ENCODE assay signal across 8 cellular contexts in the genomic region with DNA sequence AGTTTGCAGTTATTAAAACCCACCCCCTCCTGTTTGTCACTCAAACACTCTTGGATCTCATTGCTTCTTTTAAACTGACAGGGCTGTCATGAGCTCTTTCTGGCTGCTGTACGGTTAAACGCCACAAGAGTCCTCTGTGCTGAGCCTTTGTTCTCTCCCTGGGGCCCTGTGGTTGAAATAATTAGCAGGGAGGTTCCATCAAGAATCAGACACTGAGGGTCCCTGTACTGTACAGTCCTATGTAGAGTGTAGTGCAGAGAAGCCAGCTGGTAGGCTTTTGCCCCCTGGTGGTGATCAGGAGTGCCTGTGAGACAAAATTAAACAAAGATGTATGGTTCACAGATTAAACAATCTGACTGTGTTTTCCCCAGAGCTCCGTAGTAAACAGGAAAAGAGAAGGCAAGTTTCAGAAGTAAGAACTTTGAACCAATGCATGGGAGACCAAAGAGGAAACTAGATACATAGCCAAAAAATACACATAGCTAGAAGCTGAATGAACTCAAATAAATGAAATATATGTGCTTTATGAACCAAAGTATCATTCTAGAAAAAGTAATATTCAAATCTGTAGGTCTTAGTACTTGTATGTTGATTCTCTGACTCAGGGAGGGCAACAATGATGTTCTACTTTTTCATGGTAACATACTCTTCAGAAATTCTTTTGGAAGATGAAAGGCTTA. TPM values are rescaled to one million over a fixed set of nuclear protein-coding genes. Genes with fewer than 3 reads are reported as not detected.
DNase-seq lines count a peak whose midpoint lies in the region; ATAC-seq lines count a peak whose summit lies in the region.

No MANE protein-coding gene starts in this region.

- DNase-seq in CD4-positive, CD25-positive, alpha-beta regulatory T cell, result peak; percentile 66 to 89 (median 84)
- peak; percentile 99 for DNase-seq in NCI-H526 treated with DMSO at 0.1 percent for 48 hours (lab: John Stamatoyannopoulos, UW)
- DNase-seq in activated CD4-positive, alpha-beta T cell treated with anti-CD3 and anti-CD28 coated beads, Interleukin-2, amount 10 ng/mL, durations not matched to agents 7 days and 5 days, result peak; percentile 82
- DNase-seq in memory B cell (ENCODE audit: low spot score in 2 of 2), result peak; percentile 59 to 79
- DNase-seq in stimulated activated CD8-positive, alpha-beta memory T cell treated with anti-CD3 and anti-CD28 coated beads, Interleukin-12 subunit alpha, Interleukin-12 subunit beta, amount 100 ng/mL, for 24 hours (ENCODE audit: extremely low read depth), result peak; percentile 38

- peak; percentile 80 to 82 for ATAC-seq in CD4-positive, CD25-positive, alpha-beta regulatory T cell (ENCODE audit: low read depth in 2 of 2)
- peak; percentile 73 for ATAC-seq in GM19395 (IDR thresholded peaks at IDR 0.05; ENCODE audit: unreplicated experiment)
- ATAC-seq in HG03565 (IDR thresholded peaks at IDR 0.05; ENCODE audit: unreplicated experiment), result peak; percentile 53
- ATAC-seq in memory B cell (ENCODE audit: low read depth), result peak; percentile 73

- peaks cover 0 to 3% (median 0%) of the 10 kb centered on the region in 7 donors for H3K9me3 Mint-ChIP-seq in CD4-positive, CD25-positive, alpha-beta regulatory T cell
- no peaks in the 10 kb centered on the region for H3K9me3 Mint-ChIP-seq in activated CD4-positive, alpha-beta T cell treated with anti-CD3 and anti-CD28 coated beads, Interleukin-2, amount 10 ng/mL, durations not matched to agents 7 days and 5 days
- peaks cover 2% of the 10 kb centered on the region for H3K9me3 Mint-ChIP-seq in memory B cell

- H3K27ac ChIP-seq in CD4-positive, CD25-positive, alpha-beta regulatory T cell (ENCODE audit: insufficient read depth, low read length, poor library complexity, severe bottlenecking), result peak overlapping the region; percentile 92
- no peak overlapping the region for H3K27ac ChIP-seq in duodenal mucosa (ENCODE audit: low read depth, low read length)

- no peak overlapping the region for H3K27ac Mint-ChIP-seq in CD4-positive, CD25-positive, alpha-beta regulatory T cell
- no peak overlapping the region for H3K27ac Mint-ChIP-seq in activated CD4-positive, alpha-beta T cell treated with anti-CD3 and anti-CD28 coated beads, Interleukin-2, amount 10 ng/mL, durations not matched to agents 7 days and 5 days
- no peak overlapping the region for H3K27ac Mint-ChIP-seq in memory B cell

- H3K27me3 Mint-ChIP-seq in CD4-positive, CD25-positive, alpha-beta regulatory T cell, result no peaks in the 10 kb centered on the region
- H3K27me3 Mint-ChIP-seq in activated CD4-positive, alpha-beta T cell treated with anti-CD3 and anti-CD28 coated beads, Interleukin-2, amount 10 ng/mL, durations not matched to agents 7 days and 5 days, result no peaks in the 10 kb centered on the region
- H3K27me3 Mint-ChIP-seq in memory B cell, result peaks cover 2% of the 10 kb centered on the region

- no peaks in the 10 kb centered on the region for H3K27me3 ChIP-seq in CD4-positive, CD25-positive, alpha-beta regulatory T cell (ENCODE audit: control insufficient read depth, insufficient read depth, low read length)
- no peaks in the 10 kb centered on the region for H3K27me3 ChIP-seq in duodenal mucosa (ENCODE audit: control insufficient read depth in 1 of 2, insufficient read depth in 2 of 2, low read length in 2 of 2)

- H3K9me3 ChIP-seq in CD4-positive, CD25-positive, alpha-beta regulatory T cell (ENCODE audit: control insufficient read depth in 2 of 2, low read length in 2 of 2), result no peaks in the 10 kb centered on the region
- no peaks in the 10 kb centered on the region for H3K9me3 ChIP-seq in duodenal mucosa (ENCODE audit: control insufficient read depth in 1 of 2, low read length in 2 of 2)

- H3K9ac ChIP-seq in duodenal mucosa (ENCODE audit: low read depth in 1 of 2, low read length in 2 of 2), result peak overlapping the region; percentile 44 to 72

- CTCF ChIA-PET in activated CD4-positive, alpha-beta T cell treated with anti-CD3 and anti-CD28 coated beads, Interleukin-2, amount 10 ng/mL, durations not matched to agents 7 days and 5 days (lab: Charles Lee), result interaction anchor here (0.5 to 3.3 kb wide), 28 partner anchors 9 to 475 kb away, joined by 3 to 51 read pairs (median 4); partner anchors contain the start of gene ANKRD13B

- H3K4me1 ChIP-seq in CD4-positive, CD25-positive, alpha-beta regulatory T cell (ENCODE audit: control insufficient read depth, insufficient read depth, low read length, poor library complexity, severe bottlenecking), result peaks cover 33% of the 10 kb centered on the region
- H3K4me1 ChIP-seq in duodenal mucosa (ENCODE audit: control insufficient read depth in 1 of 2, insufficient read depth in 2 of 2, low read length in 2 of 2), result peaks cover 33 to 35% of the 10 kb centered on the region in 2 donors

- POLR2A ChIA-PET in activated CD4-positive, alpha-beta T cell treated with anti-CD3 and anti-CD28 coated beads, Interleukin-2, amount 10 ng/mL, durations not matched to agents 7 days and 5 days (lab: Charles Lee), result interaction anchor here (0.6 to 1.2 kb wide), 2 partner anchors 172 to 198 kb away, joined by 3 to 4 read pairs; no protein-coding TSS in a partner anchor

- peak overlapping the region; percentile 89 for H3K4me3 ChIP-seq in CD4-positive, CD25-positive, alpha-beta regulatory T cell (ENCODE audit: low read depth, low read length)
- peak overlapping the region; percentile 85 to 100 for H3K4me3 ChIP-seq in duodenal mucosa (ENCODE audit: low read depth in 1 of 2, low read length in 2 of 2)

- peaks cover 18 to 29% (median 20%) of the 10 kb centered on the region in 4 donors for H3K4me1 Mint-ChIP-seq in CD4-positive, CD25-positive, alpha-beta regulatory T cell
- H3K4me1 Mint-ChIP-seq in activated CD4-positive, alpha-beta T cell treated with anti-CD3 and anti-CD28 coated beads, Interleukin-2, amount 10 ng/mL, durations not matched to agents 7 days and 5 days, result peaks cover 24% of the 10 kb centered on the region
- peaks cover 20% of the 10 kb centered on the region for H3K4me1 Mint-ChIP-seq in memory B cell

- H3K36me3 ChIP-seq in CD4-positive, CD25-positive, alpha-beta regulatory T cell (ENCODE audit: control insufficient read depth, insufficient read depth, low read length), result no peaks in the 10 kb centered on the region
- H3K36me3 ChIP-seq in duodenal mucosa (ENCODE audit: control insufficient read depth in 1 of 2, insufficient read depth in 2 of 2, low read length in 2 of 2), result no peaks in the 10 kb centered on the region

- H3K36me3 Mint-ChIP-seq in CD4-positive, CD25-positive, alpha-beta regulatory T cell, result no peaks in the 10 kb centered on the region
- H3K36me3 Mint-ChIP-seq in activated CD4-positive, alpha-beta T cell treated with anti-CD3 and anti-CD28 coated beads, Interleukin-2, amount 10 ng/mL, durations not matched to agents 7 days and 5 days (ENCODE audit: low read depth), result peaks cover 11% of the 10 kb centered on the region
- H3K36me3 Mint-ChIP-seq in memory B cell, result peaks cover 7% of the 10 kb centered on the region

- H3K4me3 Mint-ChIP-seq in CD4-positive, CD25-positive, alpha-beta regulatory T cell, result no peak overlapping the region
- no peak overlapping the region for H3K4me3 Mint-ChIP-seq in activated CD4-positive, alpha-beta T cell treated with anti-CD3 and anti-CD28 coated beads, Interleukin-2, amount 10 ng/mL, durations not matched to agents 7 days and 5 days
- no peak overlapping the region for H3K4me3 Mint-ChIP-seq in memory B cell

RNA-seq across cellular contexts. Expression of gene SSH2, which starts 1.4 kb away (rescaled TPM):
- 90.4 TPM for total RNA-seq in CD4-positive, CD25-positive, alpha-beta regulatory T cell
- 10 to 100 TPM; 27.2 to 39.0 (median 37.3) TPM for polyA plus RNA-seq in CD4-positive, CD25-positive, alpha-beta regulatory T cell
- total RNA-seq in activated CD4-positive, alpha-beta T cell treated with anti-CD3 and anti-CD28 coated beads, Interleukin-2, amount 10 ng/mL, durations not matched to agents 7 days and 5 days, result 10 to 100 TPM; 72.5 to 74.2 TPM

RNA-seq across cellular contexts. Expression of gene EFCAB5, which starts 10.0 kb away (rescaled TPM):
- total RNA-seq in CD4-positive, CD25-positive, alpha-beta regulatory T cell, result 2.1 TPM
- 1 to 10 TPM in 1 of 4 donors, under 1 TPM in 3; 0.21 to 1.1 (median 0.33) TPM for polyA plus RNA-seq in CD4-positive, CD25-positive, alpha-beta regulatory T cell
- total RNA-seq in activated CD4-positive, alpha-beta T cell treated with anti-CD3 and anti-CD28 coated beads, Interleukin-2, amount 10 ng/mL, durations not matched to agents 7 days and 5 days, result 1 to 10 TPM; 1.1 to 1.6 TPM

Comparison
In these comparisons a context has a peak if more than half of its experiments do, and no peak if none do; other contexts are left out.
1. DNase-seq: peak in every context shown above with its lines; median percentile 99 in NCI-H526 treated with DMSO at 0.1 percent for 48 hours; 84 in CD4-positive, CD25-positive, alpha-beta regulatory T cell; 82 in activated CD4-positive, alpha-beta T cell treated with anti-CD3 and anti-CD28 coated beads, Interleukin-2, amount 10 ng/mL, durations not matched to agents 7 days and 5 days; 69 in memory B cell; 38 in stimulated activated CD8-positive, alpha-beta memory T cell treated with anti-CD3 and anti-CD28 coated beads, Interleukin-12 subunit alpha, Interleukin-12 subunit beta, amount 100 ng/mL, for 24 hours.